ENCODE assay signal across 1 cellular context in the genomic region with DNA sequence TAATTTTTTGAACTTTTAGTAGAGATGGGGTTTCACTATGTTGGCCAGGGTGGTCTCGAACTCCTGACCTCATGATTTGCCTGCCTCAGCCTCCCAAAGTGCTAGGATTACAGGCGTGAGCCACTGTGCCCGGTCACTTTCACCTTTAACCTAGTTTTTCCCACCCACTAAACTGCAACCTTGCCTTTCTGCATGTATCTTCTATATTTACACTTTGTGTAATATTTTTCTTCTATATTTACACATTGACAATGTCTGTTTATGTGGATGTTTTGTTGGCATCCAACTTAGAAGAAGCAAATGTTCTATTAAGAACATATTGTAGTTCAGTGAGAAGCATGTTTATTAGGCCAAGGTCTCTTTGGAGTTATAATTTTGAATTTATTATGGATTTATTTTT.
TF ChIP-seq lines count a peak whose summit lies in the region.

No MANE protein-coding gene starts in this region.

TF ChIP-seq in HepG2, 621 proteins besides CTCF, POLR2A, EP300 and RAD21:
- TF ChIP-seq RXRB (CRISPR knock-in tag; IDR thresholded peaks at IDR 0.05; ENCODE audit: borderline replicate concordance) (peak; percentile 68; the same call in 1 of the 2 replicates), ZNF292 (CRISPR knock-in tag; IDR thresholded peaks at IDR 0.05; ENCODE audit: borderline replicate concordance, low read depth) (0 out of 2 replicates have a peak, but pooled peaks have one; percentile 0), ZNF276 (CRISPR knock-in tag; IDR thresholded peaks at IDR 0.05; ENCODE audit: low read depth) (no peak), ZNF557 (CRISPR knock-in tag; IDR thresholded peaks at IDR 0.05) (no peak), ZNF44 (CRISPR knock-in tag; IDR thresholded peaks at IDR 0.05) (no peak), ZSCAN29 (CRISPR knock-in tag; conservative IDR thresholded peaks at IDR 0.05) (0 out of 2 replicates have a peak, but pooled peaks have one; percentile 22), PPARG (CRISPR knock-in tag; conservative IDR thresholded peaks at IDR 0.05) (peak; percentile 38; the same call in 1 of the 2 replicates), TFDP1 (CRISPR knock-in tag; IDR thresholded peaks at IDR 0.05; ENCODE audit: borderline replicate concordance) (no peak), YEATS4 (CRISPR knock-in tag; IDR thresholded peaks at IDR 0.05; ENCODE audit: borderline replicate concordance) (0 out of 2 replicates have a peak, but pooled peaks have one; percentile 8)
- TF ChIP-seq, protein P1, sequence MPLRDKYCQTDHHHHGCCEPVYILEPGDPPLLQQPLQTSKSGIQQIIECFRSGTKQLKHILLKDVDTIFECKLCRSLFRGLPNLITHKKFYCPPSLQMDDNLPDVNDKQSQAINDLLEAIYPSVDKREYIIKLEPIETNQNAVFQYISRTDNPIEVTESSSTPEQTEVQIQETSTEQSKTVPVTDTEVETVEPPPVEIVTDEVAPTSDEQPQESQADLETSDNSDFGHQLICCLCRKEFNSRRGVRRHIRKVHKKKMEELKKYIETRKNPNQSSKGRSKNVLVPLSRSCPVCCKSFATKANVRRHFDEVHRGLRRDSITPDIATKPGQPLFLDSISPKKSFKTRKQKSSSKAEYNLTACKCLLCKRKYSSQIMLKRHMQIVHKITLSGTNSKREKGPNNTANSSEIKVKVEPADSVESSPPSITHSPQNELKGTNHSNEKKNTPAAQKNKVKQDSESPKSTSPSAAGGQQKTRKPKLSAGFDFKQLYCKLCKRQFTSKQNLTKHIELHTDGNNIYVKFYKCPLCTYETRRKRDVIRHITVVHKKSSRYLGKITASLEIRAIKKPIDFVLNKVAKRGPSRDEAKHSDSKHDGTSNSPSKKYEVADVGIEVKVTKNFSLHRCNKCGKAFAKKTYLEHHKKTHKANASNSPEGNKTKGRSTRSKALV (CRISPR knock-in tag; IDR thresholded peaks at IDR 0.05), result no peak
- TF ChIP-seq, protein P2, sequence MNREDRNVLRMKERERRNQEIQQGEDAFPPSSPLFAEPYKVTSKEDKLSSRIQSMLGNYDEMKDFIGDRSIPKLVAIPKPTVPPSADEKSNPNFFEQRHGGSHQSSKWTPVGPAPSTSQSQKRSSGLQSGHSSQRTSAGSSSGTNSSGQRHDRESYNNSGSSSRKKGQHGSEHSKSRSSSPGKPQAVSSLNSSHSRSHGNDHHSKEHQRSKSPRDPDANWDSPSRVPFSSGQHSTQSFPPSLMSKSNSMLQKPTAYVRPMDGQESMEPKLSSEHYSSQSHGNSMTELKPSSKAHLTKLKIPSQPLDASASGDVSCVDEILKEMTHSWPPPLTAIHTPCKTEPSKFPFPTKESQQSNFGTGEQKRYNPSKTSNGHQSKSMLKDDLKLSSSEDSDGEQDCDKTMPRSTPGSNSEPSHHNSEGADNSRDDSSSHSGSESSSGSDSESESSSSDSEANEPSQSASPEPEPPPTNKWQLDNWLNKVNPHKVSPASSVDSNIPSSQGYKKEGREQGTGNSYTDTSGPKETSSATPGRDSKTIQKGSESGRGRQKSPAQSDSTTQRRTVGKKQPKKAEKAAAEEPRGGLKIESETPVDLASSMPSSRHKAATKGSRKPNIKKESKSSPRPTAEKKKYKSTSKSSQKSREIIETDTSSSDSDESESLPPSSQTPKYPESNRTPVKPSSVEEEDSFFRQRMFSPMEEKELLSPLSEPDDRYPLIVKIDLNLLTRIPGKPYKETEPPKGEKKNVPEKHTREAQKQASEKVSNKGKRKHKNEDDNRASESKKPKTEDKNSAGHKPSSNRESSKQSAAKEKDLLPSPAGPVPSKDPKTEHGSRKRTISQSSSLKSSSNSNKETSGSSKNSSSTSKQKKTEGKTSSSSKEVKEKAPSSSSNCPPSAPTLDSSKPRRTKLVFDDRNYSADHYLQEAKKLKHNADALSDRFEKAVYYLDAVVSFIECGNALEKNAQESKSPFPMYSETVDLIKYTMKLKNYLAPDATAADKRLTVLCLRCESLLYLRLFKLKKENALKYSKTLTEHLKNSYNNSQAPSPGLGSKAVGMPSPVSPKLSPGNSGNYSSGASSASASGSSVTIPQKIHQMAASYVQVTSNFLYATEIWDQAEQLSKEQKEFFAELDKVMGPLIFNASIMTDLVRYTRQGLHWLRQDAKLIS (CRISPR knock-in tag; IDR thresholded peaks at IDR 0.05), result no peak
